1 cellular context compared by ENCODE assay signal in the genomic region with DNA sequence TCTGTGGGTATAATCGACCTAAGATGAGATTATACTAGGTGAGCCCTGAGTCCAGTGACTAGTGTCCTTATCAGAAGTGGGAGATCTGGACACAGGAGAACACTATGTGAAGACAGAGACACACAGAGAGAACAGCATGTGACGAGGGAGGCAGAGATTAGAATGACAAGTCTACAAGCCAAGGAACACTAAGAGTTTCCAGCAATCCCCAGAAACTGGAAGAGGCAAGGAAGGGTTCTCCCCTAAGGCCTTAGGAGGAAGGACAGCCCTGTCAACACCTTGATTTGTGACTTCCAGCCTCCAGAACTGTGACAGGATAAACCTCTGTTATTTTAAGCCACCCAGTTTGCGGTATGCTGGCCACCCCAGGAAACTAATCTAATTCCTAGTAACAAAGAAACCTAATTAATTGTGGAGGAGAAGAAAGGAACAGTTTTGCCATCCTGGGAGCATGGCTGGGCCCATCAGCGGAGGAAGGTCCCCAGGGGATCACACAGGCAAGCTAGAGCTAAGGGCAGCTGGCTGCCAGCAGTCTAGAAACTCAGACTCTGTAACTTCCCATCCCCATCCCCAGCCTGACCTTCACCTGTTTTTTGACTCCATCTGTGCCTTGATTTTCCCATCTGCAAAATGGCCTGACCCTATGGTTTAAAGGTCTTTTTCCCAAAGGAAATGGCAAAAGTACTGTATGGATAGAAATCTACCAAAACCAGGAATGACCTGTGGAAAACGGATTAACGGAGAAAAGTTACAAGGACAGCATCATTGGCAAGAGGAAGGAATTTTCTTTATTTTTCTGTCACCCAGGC.
TF ChIP-seq lines count a peak whose summit lies in the region.

No MANE protein-coding gene starts in this region.

TF ChIP-seq in HepG2, 621 proteins besides CTCF, POLR2A, EP300 and RAD21:
- TF ChIP-seq, protein P1, sequence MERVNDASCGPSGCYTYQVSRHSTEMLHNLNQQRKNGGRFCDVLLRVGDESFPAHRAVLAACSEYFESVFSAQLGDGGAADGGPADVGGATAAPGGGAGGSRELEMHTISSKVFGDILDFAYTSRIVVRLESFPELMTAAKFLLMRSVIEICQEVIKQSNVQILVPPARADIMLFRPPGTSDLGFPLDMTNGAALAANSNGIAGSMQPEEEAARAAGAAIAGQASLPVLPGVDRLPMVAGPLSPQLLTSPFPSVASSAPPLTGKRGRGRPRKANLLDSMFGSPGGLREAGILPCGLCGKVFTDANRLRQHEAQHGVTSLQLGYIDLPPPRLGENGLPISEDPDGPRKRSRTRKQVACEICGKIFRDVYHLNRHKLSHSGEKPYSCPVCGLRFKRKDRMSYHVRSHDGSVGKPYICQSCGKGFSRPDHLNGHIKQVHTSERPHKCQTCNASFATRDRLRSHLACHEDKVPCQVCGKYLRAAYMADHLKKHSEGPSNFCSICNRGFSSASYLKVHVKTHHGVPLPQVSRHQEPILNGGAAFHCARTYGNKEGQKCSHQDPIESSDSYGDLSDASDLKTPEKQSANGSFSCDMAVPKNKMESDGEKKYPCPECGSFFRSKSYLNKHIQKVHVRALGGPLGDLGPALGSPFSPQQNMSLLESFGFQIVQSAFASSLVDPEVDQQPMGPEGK (CRISPR knock-in tag; IDR thresholded peaks at IDR 0.05): no peak
- peak; percentile 87 for TF ChIP-seq ZNF629 (CRISPR knock-in tag; conservative IDR thresholded peaks at IDR 0.05)
